Comparison of ENCODE assay signal across 9 cellular contexts in the genomic region with DNA sequence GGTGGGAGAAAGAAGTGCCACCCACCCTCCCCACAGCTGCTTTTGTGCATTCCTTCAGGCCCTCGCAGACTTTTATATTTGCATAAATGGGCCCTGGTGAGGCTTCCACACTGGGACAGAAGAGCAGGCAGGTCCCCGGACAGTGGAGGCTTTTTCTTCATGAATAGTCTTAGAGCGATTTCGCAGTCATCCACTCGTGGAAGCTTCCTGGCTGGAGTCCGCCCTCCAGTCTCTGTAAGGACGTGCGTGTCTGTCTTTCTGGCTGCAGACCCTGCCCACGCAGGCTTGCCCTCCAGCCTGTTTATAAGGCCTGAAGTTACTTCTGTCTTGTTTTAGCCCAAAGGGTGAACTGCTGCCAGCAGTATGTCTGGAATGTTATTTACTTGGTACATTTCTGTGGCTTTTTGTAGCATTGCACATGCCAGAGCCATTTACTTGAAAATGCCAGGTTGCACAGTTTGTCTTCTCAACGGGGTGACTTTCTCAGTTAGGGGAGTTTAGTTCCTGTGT.
DNase-seq lines count a peak whose midpoint lies in the region; ATAC-seq, FAIRE-seq and TF ChIP-seq lines count a peak whose summit lies in the region.
"Had no signal": no experiment of that assay in that cellular context is flagged by ENCODE, and none has a peak within 500 bp of the region (broad histone marks: within the 10 kb centered on the region; RNA-seq: fewer than 3 reads in every experiment).

No MANE protein-coding gene starts in this region.

- H3K9me3 ChIP-seq in ascending aorta = no peaks in the 10 kb centered on the region
- no peaks in the 10 kb centered on the region for H3K9me3 ChIP-seq in stomach smooth muscle (ENCODE audit: control insufficient read depth in 2 of 2, low read length in 2 of 2)
- H3K9me3 ChIP-seq in CD8-positive, alpha-beta memory T cell (ENCODE audit: low read length) = no peaks in the 10 kb centered on the region

- TF ChIP-seq CTCF in ascending aorta (IDR thresholded peaks at IDR 0.05) = no peak
- TF ChIP-seq CTCF in activated CD8-positive, alpha-beta T cell treated with anti-CD3 and anti-CD28 coated beads for 36 hours (IDR thresholded peaks at IDR 0.05) = no peak

- CTCF ChIA-PET in activated CD8-positive, alpha-beta T cell treated with anti-CD3 and anti-CD28 coated beads for 36 hours (lab: Charles Lee) = no interaction called here
- CTCF ChIA-PET in CD8-positive, alpha-beta memory T cell (lab: Charles Lee) = no interaction called here

- H3K4me1 Mint-ChIP-seq in activated CD8-positive, alpha-beta T cell treated with anti-CD3 and anti-CD28 coated beads for 36 hours (ENCODE audit: low read depth) = no peaks in the 10 kb centered on the region
- no peaks in the 10 kb centered on the region for H3K4me1 Mint-ChIP-seq in CD8-positive, alpha-beta memory T cell

- H3K9ac ChIP-seq in stomach smooth muscle (ENCODE audit: low read length in 2 of 2) = peak overlapping the region; percentile 42 to 53

- DNase-seq in HTR-8/SVneo (ENCODE audit: insufficient read length, low spot score) = peak; percentile 68
- DNase-seq in ascending aorta (ENCODE audit: low spot score in 2 of 2) = peak in 1 of 2 donors; percentile 93
- peak; percentile 96 for DNase-seq in islet precursor cell
- no peak for DNase-seq in stimulated activated CD8-positive, alpha-beta memory T cell treated with anti-CD3 and anti-CD28 coated beads, Interleukin-4, amount 100 ng/mL, for 48 hours
- DNase-seq in activated CD8-positive, alpha-beta T cell treated with anti-CD3 and anti-CD28 coated beads for 36 hours = no peak
- no peak for DNase-seq in CD8-positive, alpha-beta memory T cell
- no peak for DNase-seq in NCI-H2107 treated with DMSO at 0.1 percent for 48 hours (lab: John Stamatoyannopoulos, UW; ENCODE audit: unreplicated experiment)

- no peak overlapping the region for H3K27ac Mint-ChIP-seq in activated CD8-positive, alpha-beta T cell treated with anti-CD3 and anti-CD28 coated beads for 36 hours
- H3K27ac Mint-ChIP-seq in CD8-positive, alpha-beta memory T cell = no peak overlapping the region
- H3K27ac Mint-ChIP-seq: stimulated activated naive CD8-positive, alpha-beta T cell treated with anti-CD3 and anti-CD28 coated beads, Interleukin-15, Interleukin-2, amounts not matched to agents 100 ng/mL and 50 ng/mL, for 24 hours had no signal

- peaks cover 5% of the 10 kb centered on the region for H3K36me3 Mint-ChIP-seq in activated CD8-positive, alpha-beta T cell treated with anti-CD3 and anti-CD28 coated beads for 36 hours (ENCODE audit: low read depth)
- peaks cover 0 to 6% (median 4%) of the 10 kb centered on the region in 3 donors for H3K36me3 Mint-ChIP-seq in CD8-positive, alpha-beta memory T cell

- no peak overlapping the region for H3K4me3 Mint-ChIP-seq in activated CD8-positive, alpha-beta T cell treated with anti-CD3 and anti-CD28 coated beads for 36 hours
- H3K4me3 Mint-ChIP-seq in CD8-positive, alpha-beta memory T cell = no peak overlapping the region
- H3K4me3 Mint-ChIP-seq: stimulated activated naive CD8-positive, alpha-beta T cell treated with anti-CD3 and anti-CD28 coated beads, Interleukin-15, Interleukin-2, amounts not matched to agents 100 ng/mL and 50 ng/mL, for 24 hours had no signal

- no peaks in the 10 kb centered on the region for H3K27me3 Mint-ChIP-seq in activated CD8-positive, alpha-beta T cell treated with anti-CD3 and anti-CD28 coated beads for 36 hours
- no peaks in the 10 kb centered on the region for H3K27me3 Mint-ChIP-seq in CD8-positive, alpha-beta memory T cell
- H3K27me3 Mint-ChIP-seq: stimulated activated naive CD8-positive, alpha-beta T cell treated with anti-CD3 and anti-CD28 coated beads, Interleukin-15, Interleukin-2, amounts not matched to agents 100 ng/mL and 50 ng/mL, for 24 hours had no signal

- H3K4me3 ChIP-seq in ascending aorta (peak overlapping the region in 1 of 2 donors; percentile 45), stomach smooth muscle (ENCODE audit: low read length in 2 of 2) (peak overlapping the region; percentile 28 to 29)
- no peak overlapping the region for H3K4me3 ChIP-seq in CD8-positive, alpha-beta memory T cell (ENCODE audit: low read length)

- no peaks in the 10 kb centered on the region for H3K9me3 Mint-ChIP-seq in activated CD8-positive, alpha-beta T cell treated with anti-CD3 and anti-CD28 coated beads for 36 hours
- no peaks in the 10 kb centered on the region for H3K9me3 Mint-ChIP-seq in CD8-positive, alpha-beta memory T cell
- H3K9me3 Mint-ChIP-seq: stimulated activated naive CD8-positive, alpha-beta T cell treated with anti-CD3 and anti-CD28 coated beads, Interleukin-15, Interleukin-2, amounts not matched to agents 100 ng/mL and 50 ng/mL, for 24 hours had no signal

- POLR2A ChIA-PET in activated CD8-positive, alpha-beta T cell treated with anti-CD3 and anti-CD28 coated beads for 36 hours (lab: Charles Lee) = no interaction called here
- POLR2A ChIA-PET in CD8-positive, alpha-beta memory T cell (lab: Charles Lee) = no interaction called here

- peaks cover 9 to 59% of the 10 kb centered on the region in 2 donors for H3K4me1 ChIP-seq in ascending aorta
- peaks cover 40% of the 10 kb centered on the region for H3K4me1 ChIP-seq in stomach smooth muscle (ENCODE audit: control insufficient read depth, insufficient read depth, low read length)
- no peaks in the 10 kb centered on the region for H3K4me1 ChIP-seq in CD8-positive, alpha-beta memory T cell (ENCODE audit: insufficient read depth, low read length)

- H3K27ac ChIP-seq in ascending aorta (peak overlapping the region; percentile 91 to 97), stomach smooth muscle (ENCODE audit: low read length) (peak overlapping the region; percentile 80)
- no peak overlapping the region for H3K27ac ChIP-seq in CD8-positive, alpha-beta memory T cell (ENCODE audit: low read depth, low read length)

- no peak for ATAC-seq in activated CD8-positive, alpha-beta T cell treated with anti-CD3 and anti-CD28 coated beads for 36 hours

- FAIRE-seq in HTR-8/SVneo (lab: Jason Lieb, UNC) = peak; percentile 74

- H3K27me3 ChIP-seq in ascending aorta = no peaks in the 10 kb centered on the region
- H3K27me3 ChIP-seq in stomach smooth muscle (ENCODE audit: control insufficient read depth in 1 of 2, insufficient read depth in 2 of 2, low read length in 2 of 2) = no peaks in the 10 kb centered on the region
- H3K27me3 ChIP-seq in CD8-positive, alpha-beta memory T cell (ENCODE audit: insufficient read depth, low read length, poor library complexity, severe bottlenecking) = no peaks in the 10 kb centered on the region

- H3K36me3 ChIP-seq in ascending aorta = no peaks in the 10 kb centered on the region
- H3K36me3 ChIP-seq in stomach smooth muscle (ENCODE audit: control insufficient read depth in 2 of 2, insufficient read depth in 2 of 2, low read length in 2 of 2) = no peaks in the 10 kb centered on the region
- H3K36me3 ChIP-seq in CD8-positive, alpha-beta memory T cell (ENCODE audit: insufficient read depth, low read length) = no peaks in the 10 kb centered on the region

- intact Hi-C loops in ascending aorta (cut with DNase I) = loop anchor here (1.0 to 2.0 kb wide), 3 partner anchors 21 to 73 kb away; no protein-coding TSS in a partner anchor
- intact Hi-C loops in activated CD8-positive, alpha-beta T cell treated with anti-CD3 and anti-CD28 coated beads for 36 hours (cut with micrococcal nuclease) = no loop called here

Comparison
In these comparisons a context has a peak if more than half of its experiments do, and no peak if none do; other contexts are left out.
1. DNase-seq: peak in HTR-8/SVneo (single experiment) and islet precursor cell (single experiment); none in stimulated activated CD8-positive, alpha-beta memory T cell treated with anti-CD3 and anti-CD28 coated beads, Interleukin-4, amount 100 ng/mL, for 48 hours (single experiment), activated CD8-positive, alpha-beta T cell treated with anti-CD3 and anti-CD28 coated beads for 36 hours (single experiment), CD8-positive, alpha-beta memory T cell (0 of 5) and NCI-H2107 treated with DMSO at 0.1 percent for 48 hours (single experiment).